Comparison of ENCODE assay signal across 26 cellular contexts in the genomic region with DNA sequence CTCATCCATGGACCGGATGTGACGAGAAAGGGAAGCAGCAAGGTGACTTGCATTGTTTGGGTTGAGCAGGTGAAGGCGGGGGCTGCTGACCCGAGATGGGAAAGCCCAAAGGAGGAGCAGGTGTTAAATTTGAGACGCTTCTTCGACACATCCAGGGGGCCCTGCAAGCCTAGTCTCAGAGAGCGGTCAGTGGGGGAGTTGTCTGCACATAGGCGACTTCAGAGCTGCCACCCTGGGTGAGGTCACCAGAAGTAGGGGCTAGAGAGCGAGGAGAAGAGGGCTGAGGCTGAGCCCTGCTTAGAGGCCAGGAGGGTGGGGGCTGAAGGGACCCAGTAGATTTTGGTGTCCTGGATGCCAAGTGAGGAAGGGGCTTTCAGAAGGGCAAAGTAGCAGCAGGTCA.
DNase-seq lines count a peak whose midpoint lies in the region; ATAC-seq and TF ChIP-seq lines count a peak whose summit lies in the region.
"Had no signal": no experiment of that assay in that cellular context is flagged by ENCODE, and none has a peak within 500 bp of the region (broad histone marks: within the 10 kb centered on the region; RNA-seq: fewer than 3 reads in every experiment).

No MANE protein-coding gene starts in this region.

- no peak overlapping the region for H3K9ac ChIP-seq in BLaER1
- H3K9ac ChIP-seq in H9 (ENCODE audit: extremely low read depth, insufficient read length, low read length), result no peak overlapping the region

- DNase-seq in H9, result no peak
- DNase-seq in chondrocyte (ENCODE audit: low spot score), result no peak
- DNase-seq in osteocyte (ENCODE audit: extremely low spot score, unreplicated experiment), result no peak
- no peak for DNase-seq in CD4-positive, alpha-beta memory T cell
- no peak for DNase-seq in left lung
- DNase-seq in activated CD4-positive, CD25-positive, alpha-beta regulatory T cell (lab: John Stamatoyannopoulos, UW), result no peak
- DNase-seq: CD4-positive, alpha-beta T cell; COR-L47; DMS79; EL; GDM1; GOT3; HCEC 1CT; KG1; NCI-H1048; NCI-H1417; NCI-H1694; NCI-H2029 treated with DMSO at 0.1 percent for 48 hours; NCI-H510A; NCI-H69; OCI-M1; Peyer's patch; SIG-M5 had no signal

- H3K56ac ChIP-seq in H9 (ENCODE audit: insufficient read length, low read depth, low read length), result no peak overlapping the region

- H3T11ph ChIP-seq in H9 (ENCODE audit: low read length), result no peak overlapping the region

- no CpG with 5 or more reads among the region's 9 CpGs for WGBS in H9 (ENCODE audit: extremely low coverage, insufficient read length, low lambda C conversion rate)

- H3K9me3 Mint-ChIP-seq in H9, result no peaks in the 10 kb centered on the region; a peak in 1 of 5 replicates
- no peaks in the 10 kb centered on the region for H3K9me3 Mint-ChIP-seq in chondrocyte (ENCODE audit: low read depth)
- H3K9me3 Mint-ChIP-seq in osteocyte (ENCODE audit: unreplicated experiment), result peaks cover 4% of the 10 kb centered on the region
- H3K9me3 Mint-ChIP-seq in CD4-positive, alpha-beta memory T cell, result peaks cover 0 to 3% (median 0%) of the 10 kb centered on the region in 8 donors
- H3K9me3 Mint-ChIP-seq: CD4-positive, alpha-beta T cell had no signal

- H2BK20ac ChIP-seq in H9 (ENCODE audit: low read depth, low read length, poor library complexity, severe bottlenecking), result no peak overlapping the region

- H4K8ac ChIP-seq in H9 (replicated peaks; ENCODE audit: insufficient read length, low read depth, low read length), result no peak overlapping the region

- intact Hi-C loops in CD4-positive, alpha-beta memory T cell (cut with micrococcal nuclease), result no loop called here
- intact Hi-C loops in left lung (cut with DNase I), result no loop called here

- no peak overlapping the region for H4K91ac ChIP-seq in H9 (ENCODE audit: insufficient read length, low read depth, low read length)

- H3K36me3 Mint-ChIP-seq in H9 (ENCODE audit: insufficient read depth in 1 of 3, low read depth in 3 of 3) (peaks cover 0 to 9% (median 0%) of the 10 kb centered on the region in 3 experiments; a peak in 2 of 7 replicates), chondrocyte (ENCODE audit: low read depth) (peaks cover 52% of the 10 kb centered on the region), osteocyte (ENCODE audit: unreplicated experiment) (peaks cover 27% of the 10 kb centered on the region)
- H3K36me3 Mint-ChIP-seq in CD4-positive, alpha-beta memory T cell, result peaks cover 8 to 17% of the 10 kb centered on the region in 2 donors

- H2AK5ac ChIP-seq in H9 (ENCODE audit: insufficient read length, low read length), result no peak overlapping the region

- no peaks in the 10 kb centered on the region for H3K23me2 ChIP-seq in H9 (ENCODE audit: insufficient read length, low read depth, low read length, poor library complexity, severe bottlenecking)

- H2BK120ac ChIP-seq in H9 (ENCODE audit: low read depth, low read length, poor library complexity, severe bottlenecking), result no peak overlapping the region

- H3K27me3 ChIP-seq in BLaER1, result no peaks in the 10 kb centered on the region
- no peaks in the 10 kb centered on the region for H3K27me3 ChIP-seq in H9 (ENCODE audit: insufficient read depth, low read length)
- no peaks in the 10 kb centered on the region for H3K27me3 ChIP-seq in CD4-positive, alpha-beta memory T cell (ENCODE audit: insufficient read depth, low read length)
- no peaks in the 10 kb centered on the region for H3K27me3 ChIP-seq in left lung
- H3K27me3 ChIP-seq: Peyer's patch had no signal

- H2AFZ ChIP-seq in H9 (ENCODE audit: low read length), result no peak overlapping the region

- TF ChIP-seq CTCF in H9 (conservative IDR thresholded peaks at IDR 0.05) (no peak), chondrocyte (IDR thresholded peaks at IDR 0.05) (no peak), osteocyte (IDR thresholded peaks at IDR 0.05) (no peak), left lung (IDR thresholded peaks at IDR 0.05) (no peak)

- H3K4me3 ChIP-seq in BLaER1 (no peak overlapping the region), left lung (no peak overlapping the region)
- H3K4me3 ChIP-seq in CD4-positive, alpha-beta memory T cell (ENCODE audit: low read length in 2 of 2), result no peak overlapping the region
- H3K4me3 ChIP-seq: GM12878, Peyer's patch, SK-N-MC had no signal

- H3K14ac ChIP-seq in H9 (ENCODE audit: insufficient read depth, low read length), result no peak overlapping the region

- POLR2A ChIA-PET in CD4-positive, alpha-beta memory T cell (lab: Charles Lee; ENCODE audit: partially characterized antibody), result no interaction called here

- H2BK5ac ChIP-seq in H9 (ENCODE audit: insufficient read length, low read length), result no peak overlapping the region

- no peak overlapping the region for H2BK12ac ChIP-seq in H9 (ENCODE audit: insufficient read length, low read depth, low read length)

- no peaks in the 10 kb centered on the region for H3K79me2 ChIP-seq in H9 (ENCODE audit: insufficient read depth, low read length)

- H3K27ac ChIP-seq in BLaER1 (peak overlapping the region; percentile 83; the same call in 1 of the 2 replicates), H9 (ENCODE audit: insufficient read length, low read depth, low read length) (no peak overlapping the region), left lung (no peak overlapping the region)
- H3K27ac ChIP-seq in CD4-positive, alpha-beta memory T cell (ENCODE audit: low read depth, low read length), result no peak overlapping the region
- H3K27ac ChIP-seq: Peyer's patch, SK-N-MC had no signal

- no peaks in the 10 kb centered on the region for H3K79me1 ChIP-seq in H9 (ENCODE audit: insufficient read depth, low read depth, low read length, poor library complexity, severe bottlenecking)

- H2BK15ac ChIP-seq in H9 (ENCODE audit: low read depth, low read length), result no peak overlapping the region

- H3K4ac ChIP-seq in H9 (ENCODE audit: low read depth, low read length), result no peak overlapping the region

- no peak for ATAC-seq in left lung
- ATAC-seq: GM12878 had no signal

- H3K23ac ChIP-seq in H9 (ENCODE audit: insufficient read length, low read depth, low read length), result no peak overlapping the region

- H3K4me1 ChIP-seq in BLaER1, result peaks cover 84% of the 10 kb centered on the region
- H3K4me1 ChIP-seq in H9 (ENCODE audit: insufficient read depth, low read length), result no peaks in the 10 kb centered on the region
- no peaks in the 10 kb centered on the region for H3K4me1 ChIP-seq in CD4-positive, alpha-beta memory T cell (ENCODE audit: insufficient read depth, low read length)
- peaks cover 5 to 12% of the 10 kb centered on the region in 2 donors for H3K4me1 ChIP-seq in left lung

- H4K20me1 ChIP-seq in BLaER1 (0 out of 2 replicates have a peak, but pooled peaks cover 9% of the 10 kb centered on the region), H9 (ENCODE audit: control insufficient read depth, insufficient read depth, insufficient read length) (no peaks in the 10 kb centered on the region)

- H3K27ac Mint-ChIP-seq in H9 (peak overlapping the region in 2 of 3 experiments; percentile 16 to 87; a peak in 2 of 7 replicates), chondrocyte (ENCODE audit: unreplicated experiment) (peak overlapping the region; percentile 87), osteocyte (ENCODE audit: unreplicated experiment) (peak overlapping the region; percentile 60)
- H3K27ac Mint-ChIP-seq in CD4-positive, alpha-beta memory T cell, result peak overlapping the region in 1 of 7 donors; percentile 57
- H3K27ac Mint-ChIP-seq: CD4-positive, alpha-beta T cell had no signal

- CTCF ChIA-PET in CD4-positive, alpha-beta memory T cell (lab: Charles Lee; ENCODE audit: partially characterized antibody), result no interaction called here

- H3K4me3 Mint-ChIP-seq in H9, result no peak overlapping the region
- H3K4me3 Mint-ChIP-seq in chondrocyte (ENCODE audit: unreplicated experiment), result no peak overlapping the region
- H3K4me3 Mint-ChIP-seq in osteocyte (ENCODE audit: unreplicated experiment), result no peak overlapping the region
- no peak overlapping the region for H3K4me3 Mint-ChIP-seq in CD4-positive, alpha-beta memory T cell
- H3K4me3 Mint-ChIP-seq: CD4-positive, alpha-beta T cell had no signal

- H3K36me3 ChIP-seq in BLaER1 (peaks cover 43% of the 10 kb centered on the region), left lung (peaks cover 0 to 39% of the 10 kb centered on the region in 2 donors)
- no peaks in the 10 kb centered on the region for H3K36me3 ChIP-seq in CD4-positive, alpha-beta memory T cell (ENCODE audit: insufficient read depth, low read length)

- no peak overlapping the region for H4K5ac ChIP-seq in H9 (ENCODE audit: insufficient read length, low read depth, low read length)

- H3K27me3 Mint-ChIP-seq in H9 (ENCODE audit: low read depth), result no peaks in the 10 kb centered on the region; the same call in 1 of the 2 replicates
- H3K27me3 Mint-ChIP-seq in chondrocyte (ENCODE audit: low read depth), result no peaks in the 10 kb centered on the region
- no peaks in the 10 kb centered on the region for H3K27me3 Mint-ChIP-seq in osteocyte (ENCODE audit: unreplicated experiment)
- no peaks in the 10 kb centered on the region for H3K27me3 Mint-ChIP-seq in CD4-positive, alpha-beta memory T cell
- H3K27me3 Mint-ChIP-seq: CD4-positive, alpha-beta T cell had no signal

- 0 out of 2 replicates have a peak, but pooled peaks cover 5% of the 10 kb centered on the region for H3K9me3 ChIP-seq in BLaER1
- H3K9me3 ChIP-seq in H9 (ENCODE audit: control insufficient read depth, low read depth, low read length), result no peaks in the 10 kb centered on the region
- H3K9me3 ChIP-seq in CD4-positive, alpha-beta memory T cell (ENCODE audit: control insufficient read depth in 1 of 2, low read length in 2 of 2), result no peaks in the 10 kb centered on the region
- no peaks in the 10 kb centered on the region for H3K9me3 ChIP-seq in left lung
- H3K9me3 ChIP-seq: Peyer's patch had no signal

- H3K4me2 ChIP-seq in BLaER1, result peak overlapping the region; percentile 92
- no peak overlapping the region for H3K4me2 ChIP-seq in H9 (ENCODE audit: insufficient read depth, insufficient read length, low read length)

- H3K18ac ChIP-seq in H9 (ENCODE audit: insufficient read length, low read depth, low read length), result no peak overlapping the region

- peaks cover 2 to 5% of the 10 kb centered on the region in 2 experiments; a peak in 3 of 4 replicates for H3K4me1 Mint-ChIP-seq in H9
- H3K4me1 Mint-ChIP-seq in chondrocyte (ENCODE audit: low read depth), result peaks cover 81% of the 10 kb centered on the region
- peaks cover 26% of the 10 kb centered on the region for H3K4me1 Mint-ChIP-seq in osteocyte (ENCODE audit: unreplicated experiment)
- H3K4me1 Mint-ChIP-seq in CD4-positive, alpha-beta memory T cell, result peaks cover 0 to 6% (median 2%) of the 10 kb centered on the region in 4 donors
